22 cellular contexts compared by ENCODE assay signal in genomic region chr6:54019860-54020259, GRCh38.
"Had no signal": no experiment of that assay in that cellular context is flagged by ENCODE, and none has a peak within 500 bp of the region (broad histone marks: within the 10 kb centered on the region; RNA-seq: fewer than 3 reads in every experiment).

No MANE protein-coding gene starts in this region.

- H3K9me3 ChIP-seq: breast epithelium, gastroesophageal sphincter, lower lobe of right lung, mucosa of descending colon, neutrophil, sigmoid colon, spleen, tibial nerve had no signal

- H3K4me3 ChIP-seq: breast epithelium, coronary artery, dorsolateral prefrontal cortex, gastroesophageal sphincter, lower lobe of right lung, mucosa of descending colon, sigmoid colon, spleen, tibial nerve had no signal

- ATAC-seq: activated naive CD4-positive, alpha-beta T cell treated with anti-CD3 and anti-CD28 coated beads, Interleukin-2, amount 50 U/mL, for 72 hours; activated T-cell treated with anti-CD3 and anti-CD28 coated beads, Interleukin-2, amount 50 U/mL, for 72 hours; gastroesophageal sphincter; lower lobe of right lung had no signal

- H3K27ac ChIP-seq: breast epithelium, coronary artery, dorsolateral prefrontal cortex, gastroesophageal sphincter, lower lobe of right lung, neutrophil, sigmoid colon, spleen, tibial nerve had no signal

- H3K4me1 ChIP-seq: breast epithelium, gastroesophageal sphincter, lower lobe of right lung, sigmoid colon, spleen, tibial nerve had no signal

- H3K36me3 ChIP-seq: breast epithelium, gastroesophageal sphincter, lower lobe of right lung, neutrophil, sigmoid colon, spleen, tibial nerve had no signal

- H3K27me3 ChIP-seq: breast epithelium, dorsolateral prefrontal cortex, gastroesophageal sphincter, neutrophil, sigmoid colon, spleen, tibial nerve had no signal

- DNase-seq: activated CD4-positive, alpha-beta T cell treated with anti-CD3 and anti-CD28 coated beads for 4 hours; activated CD4-positive, alpha-beta T cell treated with anti-CD3 and anti-CD28 coated beads, Interleukin-2, amount 50 U/mL, for 4 hours; activated naive CD4-positive, alpha-beta T cell; activated T-cell treated with anti-CD3 and anti-CD28 coated beads for 4 hours; activated T-cell treated with anti-CD3 and anti-CD28 coated beads, Interleukin-2, amount 50 U/mL, for 72 hours; dorsolateral prefrontal cortex; effector memory CD4-positive, alpha-beta T cell; erythroblast; lower lobe of right lung; mesendoderm; mucosa of descending colon; naive B cell; nephron progenitor cell; sigmoid colon; spleen; stimulated activated naive CD4-positive, alpha-beta T cell treated with Interleukin-2 at 50 U/mL for 16 hours had no signal
